ENCODE assay signal across 17 cellular contexts in the genomic region with DNA sequence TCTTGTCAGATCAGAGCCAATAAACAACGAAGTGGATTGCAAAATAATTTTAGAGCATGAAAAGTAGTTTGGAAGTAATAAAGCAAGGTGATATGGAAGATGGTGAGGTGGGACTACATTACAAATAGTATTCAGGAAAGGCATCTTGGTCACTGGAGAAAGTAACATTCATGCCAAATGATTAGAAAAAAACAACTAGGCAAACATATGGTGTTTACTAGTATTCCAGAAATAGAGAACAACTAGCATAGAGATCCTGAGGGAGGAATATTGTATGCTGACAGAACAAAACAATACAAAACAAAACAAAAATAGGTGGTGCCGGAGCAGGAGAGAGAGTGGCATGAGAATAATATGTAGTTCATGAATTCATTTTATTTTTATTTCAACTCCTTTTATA. TPM values are rescaled to one million over a fixed set of nuclear protein-coding genes. Genes with fewer than 3 reads are reported as not detected.
DNase-seq lines count a peak whose midpoint lies in the region; ATAC-seq, FAIRE-seq and TF ChIP-seq lines count a peak whose summit lies in the region.
"Had no signal": no experiment of that assay in that cellular context is flagged by ENCODE, and none has a peak within 500 bp of the region (broad histone marks: within the 10 kb centered on the region; RNA-seq: fewer than 3 reads in every experiment).

No MANE protein-coding gene starts in this region.

- no peaks in the 10 kb centered on the region for H4K20me1 ChIP-seq in astrocyte (ENCODE audit: insufficient read depth, low read length)

- no peak for ATAC-seq in natural killer cell
- ATAC-seq: GM12878, GM23338, HCT116 had no signal

- H3K4me2 ChIP-seq in astrocyte (ENCODE audit: low read length): no peak overlapping the region
- H3K4me2 ChIP-seq: GM23338 had no signal

- H3K9ac ChIP-seq in astrocyte (ENCODE audit: low read length): no peak overlapping the region
- no peak overlapping the region for H3K9ac ChIP-seq in endodermal cell (ENCODE audit: extremely low read depth, low read length, poor library complexity, severe bottlenecking)

- H3K4me3 ChIP-seq in astrocyte (ENCODE audit: insufficient read depth, low read depth, low read length) (no peak overlapping the region), endodermal cell (ENCODE audit: low read length) (no peak overlapping the region)
- H3K4me3 ChIP-seq: GM12878, GM23338 had no signal

- peak; percentile 32 for FAIRE-seq in astrocyte (lab: Jason Lieb, UNC)
- FAIRE-seq: GM12878, GM19239 had no signal

- H3K9me3 ChIP-seq in astrocyte (ENCODE audit: insufficient read depth, low read depth, low read length) (no peaks in the 10 kb centered on the region), endodermal cell (ENCODE audit: control insufficient read depth, low read length) (peaks cover 5% of the 10 kb centered on the region)

- WGBS in endodermal cell (ENCODE audit: insufficient coverage in 1 of 2, insufficient read length in 1 of 2), 2 experiments: 80% methylated on average over 1 of the region's 2 CpGs; no CpG with 5 or more reads in 1 of the 2 experiments

- no peak overlapping the region for H3K4me3 Mint-ChIP-seq in astrocyte (ENCODE audit: unreplicated experiment)
- no peak overlapping the region for H3K4me3 Mint-ChIP-seq in endodermal cell
- no peak overlapping the region for H3K4me3 Mint-ChIP-seq in natural killer cell
- H3K4me3 Mint-ChIP-seq: CD4-positive, alpha-beta memory T cell; GM23338; H9 had no signal

- H3K4me1 ChIP-seq in astrocyte (ENCODE audit: insufficient read depth, low read length) (no peaks in the 10 kb centered on the region), endodermal cell (ENCODE audit: control insufficient read depth, insufficient read depth, low read length) (peaks cover 9% of the 10 kb centered on the region)

- H3K36me3 ChIP-seq in astrocyte (ENCODE audit: insufficient read depth, low read length): no peaks in the 10 kb centered on the region
- no peaks in the 10 kb centered on the region for H3K36me3 ChIP-seq in endodermal cell (ENCODE audit: control insufficient read depth, insufficient read depth, low read length)

- peak; percentile 15 for DNase-seq in NCI-H446 treated with DMSO at 0.1 percent for 48 hours (lab: John Stamatoyannopoulos, UW)
- DNase-seq in astrocyte (ENCODE audit: low read depth): no peak
- no peak for DNase-seq in endodermal cell
- DNase-seq in NAMALWA (ENCODE audit: low spot score): no peak
- DNase-seq in activated CD4-positive, alpha-beta T cell treated with anti-CD3 and anti-CD28 coated beads for 48 hours: no peak
- no peak for DNase-seq in natural killer cell
- DNase-seq: Calu3; CD4-positive, alpha-beta memory T cell; COR-L47; DMS153; DND-41; GDM1; H9 had no signal

- no peaks in the 10 kb centered on the region for H3K79me2 ChIP-seq in astrocyte (ENCODE audit: insufficient read depth, low read length)

- H3K27me3 Mint-ChIP-seq in astrocyte (ENCODE audit: low read depth, unreplicated experiment) (no peaks in the 10 kb centered on the region), endodermal cell (ENCODE audit: insufficient read depth) (no peaks in the 10 kb centered on the region), natural killer cell (ENCODE audit: low read depth in 2 of 2) (peaks cover 0 to under 1% of the 10 kb centered on the region in 2 donors)

- intact Hi-C loops in natural killer cell (cut with micrococcal nuclease): no loop called here

- H3K9me3 Mint-ChIP-seq in astrocyte (ENCODE audit: unreplicated experiment) (no peaks in the 10 kb centered on the region), endodermal cell (peaks cover 3% of the 10 kb centered on the region), natural killer cell (no peaks in the 10 kb centered on the region)
- H3K9me3 Mint-ChIP-seq: CD4-positive, alpha-beta memory T cell had no signal

- no peak overlapping the region for H3K27ac Mint-ChIP-seq in astrocyte (ENCODE audit: unreplicated experiment)
- peak overlapping the region; percentile 6 for H3K27ac Mint-ChIP-seq in endodermal cell
- H3K27ac Mint-ChIP-seq in natural killer cell: no peak overlapping the region
- H3K27ac Mint-ChIP-seq: CD4-positive, alpha-beta memory T cell; GM23338; H9 had no signal

- H3K27me3 ChIP-seq in astrocyte (ENCODE audit: insufficient read depth, low read length): no peaks in the 10 kb centered on the region
- no peaks in the 10 kb centered on the region for H3K27me3 ChIP-seq in endodermal cell (ENCODE audit: control insufficient read depth, insufficient read depth, low read length, poor library complexity, severe bottlenecking)

- H3K36me3 Mint-ChIP-seq in astrocyte (ENCODE audit: low read depth, unreplicated experiment): no peaks in the 10 kb centered on the region
- H3K36me3 Mint-ChIP-seq in endodermal cell (ENCODE audit: low read depth): peaks cover 2% of the 10 kb centered on the region
- no peaks in the 10 kb centered on the region for H3K36me3 Mint-ChIP-seq in natural killer cell
- H3K36me3 Mint-ChIP-seq: CD4-positive, alpha-beta memory T cell had no signal

- no peak overlapping the region for H3K27ac ChIP-seq in astrocyte (ENCODE audit: low read depth, low read length)
- H3K27ac ChIP-seq in endodermal cell (ENCODE audit: low read depth, low read length): no peak overlapping the region

- H2AFZ ChIP-seq in astrocyte (ENCODE audit: low read depth, low read length): no peak overlapping the region
- H2AFZ ChIP-seq: GM23338 had no signal

- H3K4me1 Mint-ChIP-seq in astrocyte (ENCODE audit: low read depth, unreplicated experiment) (no peaks in the 10 kb centered on the region), endodermal cell (peaks cover 31% of the 10 kb centered on the region), natural killer cell (no peaks in the 10 kb centered on the region)
- H3K4me1 Mint-ChIP-seq: CD4-positive, alpha-beta memory T cell had no signal

- TF ChIP-seq CTCF in astrocyte (IDR thresholded peaks at IDR 0.05; ENCODE audit: insufficient read depth, low read depth, low read length) (no peak), endodermal cell (conservative IDR thresholded peaks at IDR 0.05) (no peak), natural killer cell (IDR thresholded peaks at IDR 0.05) (no peak)

RNA-seq across cellular contexts. Expression of a gene that starts 11.8 kb away (rescaled TPM):
- total RNA-seq in astrocyte (1.1 and 1.3 TPM in 2 replicates), endodermal cell (10 to 100 TPM in 1 of 2 donors, 1 to 10 TPM in 1; 9.3 to 12.3 TPM), natural killer cell (under 1 TPM in 2 of 3 donors, not detected in 1; 0.11 to 0.21 TPM)
- polyA plus RNA-seq in endodermal cell (2013, experiment 1 of 2): 2.6 TPM
- 2.6 TPM for polyA plus RNA-seq in endodermal cell (2013, experiment 2 of 2)
- total RNA-seq: CD4-positive, alpha-beta memory T cell; GM12878 had no signal
- polyA plus RNA-seq: CD4-positive, alpha-beta memory T cell had no signal
